In the genomic region with DNA sequence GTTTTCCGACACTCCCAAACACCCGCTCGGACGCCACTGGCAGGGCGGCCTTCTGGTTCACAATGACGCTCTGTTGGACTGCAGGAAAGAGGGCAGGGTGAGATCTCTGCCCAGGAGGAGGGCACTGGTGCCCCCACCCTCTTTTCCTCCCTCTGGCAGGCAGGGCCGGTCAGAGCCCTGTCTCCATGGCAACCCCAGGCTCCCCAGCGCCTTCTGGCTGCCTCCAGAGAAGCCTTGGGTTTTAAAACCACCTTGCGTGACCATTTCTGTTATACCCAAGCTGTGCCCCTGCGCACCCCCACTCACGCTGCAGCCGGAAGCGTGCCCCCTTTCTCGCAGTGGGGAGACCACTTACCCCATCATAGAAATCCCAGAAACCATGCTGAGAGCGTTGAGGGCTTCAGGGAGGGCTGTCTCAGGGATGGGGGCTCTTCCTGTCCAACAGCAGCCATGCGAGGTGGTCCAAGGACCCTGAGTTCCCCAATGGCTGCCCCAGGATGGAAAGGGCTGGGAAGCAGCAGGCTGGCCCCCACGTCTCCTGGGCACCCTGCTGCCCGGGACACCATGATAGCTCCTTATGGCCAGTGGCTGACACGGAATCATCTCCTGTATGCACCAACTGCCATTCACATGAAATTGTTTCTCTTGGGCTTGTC, we compare ENCODE assay signal across 18 cellular contexts. TPM values are rescaled to one million over a fixed set of nuclear protein-coding genes. Genes with fewer than 3 reads are reported as not detected.
A peak's percentile ranks its signal among the peaks of the same experiment; 100 is the strongest.
DNase-seq lines count a peak whose midpoint lies in the region; ATAC-seq, FAIRE-seq and TF ChIP-seq lines count a peak whose summit lies in the region.
"Had no signal": no experiment of that assay in that cellular context is flagged by ENCODE, and none has a peak within 500 bp of the region (broad histone marks: within the 10 kb centered on the region; RNA-seq: fewer than 3 reads in every experiment).

No MANE protein-coding gene starts in this region.

- no peaks in the 10 kb centered on the region for H3K9me3 Mint-ChIP-seq in osteocyte (ENCODE audit: unreplicated experiment)
- H3K9me3 Mint-ChIP-seq in activated CD8-positive, alpha-beta memory T cell treated with anti-CD3 and anti-CD28 coated beads, Interleukin-2, amount 10 ng/mL, durations not matched to agents 7 days and 5 days (ENCODE audit: low read depth): no peaks in the 10 kb centered on the region

- no peak overlapping the region for H3K4me3 Mint-ChIP-seq in osteocyte (ENCODE audit: unreplicated experiment)
- no peak overlapping the region for H3K4me3 Mint-ChIP-seq in activated CD8-positive, alpha-beta memory T cell treated with anti-CD3 and anti-CD28 coated beads, Interleukin-2, amount 10 ng/mL, durations not matched to agents 7 days and 5 days

- no peak for FAIRE-seq in frontal cortex (lab: Jason Lieb, UNC)
- FAIRE-seq: GM19239, H1 had no signal

- no peaks in the 10 kb centered on the region for H3K36me3 Mint-ChIP-seq in osteocyte (ENCODE audit: unreplicated experiment)
- H3K36me3 Mint-ChIP-seq in activated CD8-positive, alpha-beta memory T cell treated with anti-CD3 and anti-CD28 coated beads, Interleukin-2, amount 10 ng/mL, durations not matched to agents 7 days and 5 days: peaks cover 1% of the 10 kb centered on the region

- no peaks in the 10 kb centered on the region for H3K27me3 Mint-ChIP-seq in osteocyte (ENCODE audit: unreplicated experiment)
- H3K27me3 Mint-ChIP-seq in activated CD8-positive, alpha-beta memory T cell treated with anti-CD3 and anti-CD28 coated beads, Interleukin-2, amount 10 ng/mL, durations not matched to agents 7 days and 5 days: peaks cover 11% of the 10 kb centered on the region

- no peak for TF ChIP-seq CTCF in osteocyte (IDR thresholded peaks at IDR 0.05)

- H3K27ac Mint-ChIP-seq in osteocyte (ENCODE audit: unreplicated experiment): peak overlapping the region; percentile 65
- no peak overlapping the region for H3K27ac Mint-ChIP-seq in activated CD8-positive, alpha-beta memory T cell treated with anti-CD3 and anti-CD28 coated beads, Interleukin-2, amount 10 ng/mL, durations not matched to agents 7 days and 5 days

- no peak for ATAC-seq in activated CD8-positive, alpha-beta memory T cell treated with anti-CD3 and anti-CD28 coated beads, Interleukin-2, amount 10 ng/mL, durations not matched to agents 7 days and 5 days
- no peak for ATAC-seq in GM21723 (IDR thresholded peaks at IDR 0.05; ENCODE audit: unreplicated experiment)
- ATAC-seq: lower lobe of right lung, right cardiac atrium had no signal

- CTCF ChIA-PET in activated CD8-positive, alpha-beta memory T cell treated with anti-CD3 and anti-CD28 coated beads, Interleukin-2, amount 10 ng/mL, durations not matched to agents 7 days and 5 days (lab: Charles Lee): interaction anchor here (0.9 to 7.0 kb wide), 7 partner anchors 12 to 483 kb away, joined by 3 to 73 read pairs (median 11); a partner anchor contains a TSS

- DNase-seq in COLO829 (ENCODE audit: low spot score): peak; percentile 94
- DNase-seq in NCI-H2227 (lab: John Stamatoyannopoulos, UW; ENCODE audit: unreplicated experiment): peak; percentile 72
- peak; percentile 90 to 91 for DNase-seq in frontal cortex (ENCODE audit: low spot score in 2 of 2)
- DNase-seq in osteocyte (ENCODE audit: extremely low spot score, unreplicated experiment): no peak
- no peak for DNase-seq in stimulated activated CD4-positive, alpha-beta T cell treated with anti-CD3 and anti-CD28 coated beads, Interleukin-12 subunit alpha, Interleukin-12 subunit beta, amount 100 ng/mL, for 4 hours
- DNase-seq in activated CD8-positive, alpha-beta memory T cell treated with anti-CD3 and anti-CD28 coated beads, Interleukin-2, amount 10 ng/mL, durations not matched to agents 7 days and 5 days: no peak
- DNase-seq in activated CD4-positive, alpha-beta T cell treated with anti-CD3 and anti-CD28 coated beads for 48 hours: no peak
- DNase-seq: activated CD4-positive, CD25-positive, alpha-beta regulatory T cell treated with anti-CD3 and anti-CD28 coated beads, Interleukin-2, amount 50 U/mL, for 72 hours; activated gamma-delta T cell; Kasumi-1; lower lobe of right lung had no signal

- H3K4me1 Mint-ChIP-seq in osteocyte (ENCODE audit: unreplicated experiment): peaks cover 37% of the 10 kb centered on the region
- H3K4me1 Mint-ChIP-seq in activated CD8-positive, alpha-beta memory T cell treated with anti-CD3 and anti-CD28 coated beads, Interleukin-2, amount 10 ng/mL, durations not matched to agents 7 days and 5 days: peaks cover 12% of the 10 kb centered on the region

RNA-seq across cellular contexts. Expression of a gene that starts 7.3 kb away (rescaled TPM):
- total RNA-seq in frontal cortex: not detected
- not detected in 2 replicates for total RNA-seq in osteocyte
- not detected for total RNA-seq in activated CD8-positive, alpha-beta memory T cell treated with anti-CD3 and anti-CD28 coated beads, Interleukin-2, amount 10 ng/mL, durations not matched to agents 7 days and 5 days
- total RNA-seq: Caco-2, glomerular endothelial cell, H1, lower lobe of right lung, SK-MEL-5 had no signal

RNA-seq across cellular contexts. Expression of a gene that starts 12.3 kb away (rescaled TPM):
- total RNA-seq in frontal cortex (11.4 TPM), osteocyte (41.1 and 45.7 TPM in 2 replicates)
- total RNA-seq in activated CD8-positive, alpha-beta memory T cell treated with anti-CD3 and anti-CD28 coated beads, Interleukin-2, amount 10 ng/mL, durations not matched to agents 7 days and 5 days: 10 to 100 TPM; 37.2 to 46.2 TPM

RNA-seq across cellular contexts. Expression of a gene that starts 28.3 kb away (rescaled TPM):
- 10.6 TPM for total RNA-seq in frontal cortex
- total RNA-seq in osteocyte: 18.1 and 19.1 TPM in 2 replicates
- total RNA-seq in activated CD8-positive, alpha-beta memory T cell treated with anti-CD3 and anti-CD28 coated beads, Interleukin-2, amount 10 ng/mL, durations not matched to agents 7 days and 5 days: 10 to 100 TPM; 25.0 to 26.4 TPM

RNA-seq across cellular contexts. Expression of a gene that starts 51.8 kb away (rescaled TPM):
- not detected for total RNA-seq in frontal cortex
- total RNA-seq in osteocyte: 5.6 and 6.4 TPM in 2 replicates
- total RNA-seq in activated CD8-positive, alpha-beta memory T cell treated with anti-CD3 and anti-CD28 coated beads, Interleukin-2, amount 10 ng/mL, durations not matched to agents 7 days and 5 days: under 1 TPM in 1 of 2 experiments, not detected in 1; 0.28 TPM
- total RNA-seq: Caco-2, glomerular endothelial cell had no signal

Comparison
In these comparisons a context has a peak if more than half of its experiments do, and no peak if none do; other contexts are left out.
1. DNase-seq: peak in COLO829 (single experiment), NCI-H2227 (single experiment) and frontal cortex (2 of 2); none in osteocyte (single experiment), stimulated activated CD4-positive, alpha-beta T cell treated with anti-CD3 and anti-CD28 coated beads, Interleukin-12 subunit alpha, Interleukin-12 subunit beta, amount 100 ng/mL, for 4 hours (single experiment), activated CD8-positive, alpha-beta memory T cell treated with anti-CD3 and anti-CD28 coated beads, Interleukin-2, amount 10 ng/mL, durations not matched to agents 7 days and 5 days (single experiment) and activated CD4-positive, alpha-beta T cell treated with anti-CD3 and anti-CD28 coated beads for 48 hours (single experiment).